11 cellular contexts compared by ENCODE assay signal in the genomic region with DNA sequence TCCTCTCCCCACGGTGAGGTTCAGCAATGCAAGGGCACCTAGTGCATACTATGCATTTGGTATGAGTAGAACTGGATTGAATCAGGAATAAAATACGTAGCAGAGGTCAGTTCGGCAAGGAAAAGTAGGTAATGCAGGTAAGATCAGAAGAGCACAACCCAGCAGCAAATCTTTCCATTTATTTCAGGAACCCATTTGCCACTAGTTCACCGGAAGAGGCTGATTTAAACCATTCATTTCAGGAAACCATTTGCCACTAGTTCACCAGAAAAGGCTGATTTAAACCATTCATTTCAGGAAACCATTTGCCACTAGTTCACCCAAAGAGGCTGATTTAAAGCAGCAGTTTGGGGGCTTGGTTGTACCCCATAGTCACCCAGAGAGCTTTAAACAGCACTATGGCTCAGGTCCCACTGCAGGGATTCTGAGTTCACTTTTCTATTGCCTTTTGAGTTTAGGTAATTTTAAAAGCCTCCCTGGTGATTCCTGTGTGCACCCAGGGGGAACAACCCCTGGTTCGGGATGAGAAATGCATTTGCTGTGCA. TPM values are rescaled to one million over a fixed set of nuclear protein-coding genes. Genes with fewer than 3 reads are reported as not detected.
DNase-seq lines count a peak whose midpoint lies in the region; ATAC-seq lines count a peak whose summit lies in the region.
"Not testable (repeated sequence)": the region's sequence is repeated elsewhere in the genome, so short reads cannot be mapped to it uniquely, and the experiment has no call there.
"Had no signal": no experiment of that assay in that cellular context is flagged by ENCODE, and none has a peak within 500 bp of the region (broad histone marks: within the 10 kb centered on the region; RNA-seq: fewer than 3 reads in every experiment).

No MANE protein-coding gene starts in this region.

- POLR2A ChIA-PET in activated CD4-positive, alpha-beta T cell treated with anti-CD3 and anti-CD28 coated beads for 36 hours (lab: Charles Lee), result not testable (repeated sequence)

- ATAC-seq in activated CD4-positive, alpha-beta T cell treated with anti-CD3 and anti-CD28 coated beads for 36 hours, result peak; percentile 16
- ATAC-seq in activated CD8-positive, alpha-beta memory T cell treated with anti-CD3 and anti-CD28 coated beads, Interleukin-2, amount 10 ng/mL, durations not matched to agents 7 days and 5 days, result peak; percentile 71
- ATAC-seq in activated T-helper 17 cell treated with anti-CD3 and anti-CD28 coated beads, Interleukin-2, amount 50 U/mL, for 72 hours (replicated peaks), result peak; percentile 74
- peak; percentile 40 for ATAC-seq in activated naive CD8-positive, alpha-beta T cell treated with anti-CD3 and anti-CD28 coated beads, Interleukin-2, amount 50 U/mL, for 24 hours
- peak; percentile 89 for ATAC-seq in stimulated activated naive CD8-positive, alpha-beta T cell treated with anti-CD3 and anti-CD28 coated beads, Interleukin-15, amount 100 ng/mL, for 72 hours

- intact Hi-C loops in activated CD4-positive, alpha-beta T cell treated with anti-CD3 and anti-CD28 coated beads for 36 hours (cut with DNase I, micrococcal nuclease), result not testable (repeated sequence)

- not testable (repeated sequence) for H3K27me3 Mint-ChIP-seq in activated CD4-positive, alpha-beta T cell treated with anti-CD3 and anti-CD28 coated beads for 36 hours; activated T-helper 17 cell treated with anti-CD3 and anti-CD28 coated beads, Interleukin-2, amount 50 U/mL, for 72 hours; activated naive CD8-positive, alpha-beta T cell treated with anti-CD3 and anti-CD28 coated beads, Interleukin-2, amount 50 U/mL, for 24 hours; stimulated activated naive CD8-positive, alpha-beta T cell treated with anti-CD3 and anti-CD28 coated beads, Interleukin-15, amount 100 ng/mL, for 72 hours
- peaks cover 26% of the 10 kb centered on the region for H3K27me3 Mint-ChIP-seq in activated CD8-positive, alpha-beta memory T cell treated with anti-CD3 and anti-CD28 coated beads, Interleukin-2, amount 10 ng/mL, durations not matched to agents 7 days and 5 days

- H3K36me3 Mint-ChIP-seq in activated CD4-positive, alpha-beta T cell treated with anti-CD3 and anti-CD28 coated beads for 36 hours (ENCODE audit: low read depth); activated CD8-positive, alpha-beta memory T cell treated with anti-CD3 and anti-CD28 coated beads, Interleukin-2, amount 10 ng/mL, durations not matched to agents 7 days and 5 days; activated T-helper 17 cell treated with anti-CD3 and anti-CD28 coated beads, Interleukin-2, amount 50 U/mL, for 72 hours (ENCODE audit: low read depth); activated naive CD8-positive, alpha-beta T cell treated with anti-CD3 and anti-CD28 coated beads, Interleukin-2, amount 50 U/mL, for 24 hours (ENCODE audit: low read depth): not testable (repeated sequence)

- H3K27ac Mint-ChIP-seq in activated CD4-positive, alpha-beta T cell treated with anti-CD3 and anti-CD28 coated beads for 36 hours; activated CD8-positive, alpha-beta memory T cell treated with anti-CD3 and anti-CD28 coated beads, Interleukin-2, amount 10 ng/mL, durations not matched to agents 7 days and 5 days; activated T-helper 17 cell treated with anti-CD3 and anti-CD28 coated beads, Interleukin-2, amount 50 U/mL, for 72 hours; activated naive CD8-positive, alpha-beta T cell treated with anti-CD3 and anti-CD28 coated beads, Interleukin-2, amount 50 U/mL, for 24 hours; stimulated activated naive CD8-positive, alpha-beta T cell treated with anti-CD3 and anti-CD28 coated beads, Interleukin-15, amount 100 ng/mL, for 72 hours: not testable (repeated sequence)

- DNase-seq in activated CD4-positive, alpha-beta T cell treated with anti-CD3 and anti-CD28 coated beads for 36 hours; activated naive CD8-positive, alpha-beta T cell treated with anti-CD3 and anti-CD28 coated beads, Interleukin-2, amount 50 U/mL, for 24 hours: not testable (repeated sequence)
- peak; percentile 49 for DNase-seq in activated CD8-positive, alpha-beta memory T cell treated with anti-CD3 and anti-CD28 coated beads, Interleukin-2, amount 10 ng/mL, durations not matched to agents 7 days and 5 days
- DNase-seq in stimulated activated naive CD8-positive, alpha-beta T cell treated with anti-CD3 and anti-CD28 coated beads, Interleukin-15, amount 100 ng/mL, for 72 hours, result peak in 1 of 2 donors; percentile 29

- not testable (repeated sequence) for H3K9me3 Mint-ChIP-seq in activated CD4-positive, alpha-beta T cell treated with anti-CD3 and anti-CD28 coated beads for 36 hours (ENCODE audit: low read depth); activated CD8-positive, alpha-beta memory T cell treated with anti-CD3 and anti-CD28 coated beads, Interleukin-2, amount 10 ng/mL, durations not matched to agents 7 days and 5 days (ENCODE audit: low read depth); activated T-helper 17 cell treated with anti-CD3 and anti-CD28 coated beads, Interleukin-2, amount 50 U/mL, for 72 hours; activated naive CD8-positive, alpha-beta T cell treated with anti-CD3 and anti-CD28 coated beads, Interleukin-2, amount 50 U/mL, for 24 hours; stimulated activated naive CD8-positive, alpha-beta T cell treated with anti-CD3 and anti-CD28 coated beads, Interleukin-15, amount 100 ng/mL, for 72 hours

- not testable (repeated sequence) for H3K4me3 Mint-ChIP-seq in activated CD4-positive, alpha-beta T cell treated with anti-CD3 and anti-CD28 coated beads for 36 hours; activated CD8-positive, alpha-beta memory T cell treated with anti-CD3 and anti-CD28 coated beads, Interleukin-2, amount 10 ng/mL, durations not matched to agents 7 days and 5 days; activated T-helper 17 cell treated with anti-CD3 and anti-CD28 coated beads, Interleukin-2, amount 50 U/mL, for 72 hours; activated naive CD8-positive, alpha-beta T cell treated with anti-CD3 and anti-CD28 coated beads, Interleukin-2, amount 50 U/mL, for 24 hours; stimulated activated naive CD8-positive, alpha-beta T cell treated with anti-CD3 and anti-CD28 coated beads, Interleukin-15, amount 100 ng/mL, for 72 hours

- not testable (repeated sequence) for H3K4me1 Mint-ChIP-seq in activated CD4-positive, alpha-beta T cell treated with anti-CD3 and anti-CD28 coated beads for 36 hours; activated CD8-positive, alpha-beta memory T cell treated with anti-CD3 and anti-CD28 coated beads, Interleukin-2, amount 10 ng/mL, durations not matched to agents 7 days and 5 days; activated T-helper 17 cell treated with anti-CD3 and anti-CD28 coated beads, Interleukin-2, amount 50 U/mL, for 72 hours; activated naive CD8-positive, alpha-beta T cell treated with anti-CD3 and anti-CD28 coated beads, Interleukin-2, amount 50 U/mL, for 24 hours; stimulated activated naive CD8-positive, alpha-beta T cell treated with anti-CD3 and anti-CD28 coated beads, Interleukin-15, amount 100 ng/mL, for 72 hours

- CTCF ChIA-PET in activated CD4-positive, alpha-beta T cell treated with anti-CD3 and anti-CD28 coated beads for 36 hours (lab: Charles Lee); activated CD8-positive, alpha-beta memory T cell treated with anti-CD3 and anti-CD28 coated beads, Interleukin-2, amount 10 ng/mL, durations not matched to agents 7 days and 5 days (lab: Charles Lee): not testable (repeated sequence)

RNA-seq across cellular contexts. Expression of a gene that starts 4.2 kb away (rescaled TPM):
- total RNA-seq in activated CD4-positive, alpha-beta T cell treated with anti-CD3 and anti-CD28 coated beads for 36 hours, result not detected
- not detected for total RNA-seq in activated CD8-positive, alpha-beta memory T cell treated with anti-CD3 and anti-CD28 coated beads, Interleukin-2, amount 10 ng/mL, durations not matched to agents 7 days and 5 days
- total RNA-seq in activated T-helper 17 cell treated with anti-CD3 and anti-CD28 coated beads, Interleukin-2, amount 50 U/mL, for 72 hours, result under 1 TPM in 1 of 2 donors, not detected in 1; 0.24 TPM
- total RNA-seq: A172; B cell; Caco-2; Calu3; CD4-positive, alpha-beta T cell; CD8-positive, alpha-beta T cell had no signal

Comparison
In these comparisons a context has a peak if more than half of its experiments do, and no peak if none do; other contexts are left out.
1. ATAC-seq: peak in every context shown above with its lines; median percentile 89 in stimulated activated naive CD8-positive, alpha-beta T cell treated with anti-CD3 and anti-CD28 coated beads, Interleukin-15, amount 100 ng/mL, for 72 hours; 74 in activated T-helper 17 cell treated with anti-CD3 and anti-CD28 coated beads, Interleukin-2, amount 50 U/mL, for 72 hours; 71 in activated CD8-positive, alpha-beta memory T cell treated with anti-CD3 and anti-CD28 coated beads, Interleukin-2, amount 10 ng/mL, durations not matched to agents 7 days and 5 days; 40 in activated naive CD8-positive, alpha-beta T cell treated with anti-CD3 and anti-CD28 coated beads, Interleukin-2, amount 50 U/mL, for 24 hours; 16 in activated CD4-positive, alpha-beta T cell treated with anti-CD3 and anti-CD28 coated beads for 36 hours.